ENCODE assay signal across 15 cellular contexts in genomic region chr3:35486295-35486694, GRCh38.
A peak's percentile ranks its signal among the peaks of the same experiment; 100 is the strongest.
DNase-seq lines count a peak whose midpoint lies in the region; ATAC-seq, FAIRE-seq and TF ChIP-seq lines count a peak whose summit lies in the region.
"Had no signal": no experiment of that assay in that cellular context is flagged by ENCODE, and none has a peak within 500 bp of the region (broad histone marks: within the 10 kb centered on the region; RNA-seq: fewer than 3 reads in every experiment).

No MANE protein-coding gene starts in this region.

- BruUV-seq in HepG2 (replicated peaks; lab: Mats Ljungman, UMichigan) (no TSS peak), A673 (replicated peaks; lab: Mats Ljungman, UMichigan) (no TSS peak)

- TF ChIP-seq CTCF in WTC11 (IDR thresholded peaks at IDR 0.05): no peak
- no peak for TF ChIP-seq CTCF in HepG2 (CRISPR knock-in tag; IDR thresholded peaks at IDR 0.05)
- TF ChIP-seq CTCF in neural crest cell (conservative IDR thresholded peaks at IDR 0.05): no peak
- TF ChIP-seq CTCF in A673 (conservative IDR thresholded peaks at IDR 0.05; ENCODE audit: low read depth, low read length): no peak

- 4% methylated on average over 1 of the region's 1 CpG for WGBS in HepG2 (ENCODE audit: low lambda C conversion rate)

- CTCF ChIA-PET in WTC11 (lab: Charles Lee) (no interaction called here), HepG2 (lab: Yijun Ruan, JAX; ENCODE audit: low intra/inter-chr PET ratio, low total read pairs) (no interaction called here), A673 (lab: Charles Lee) (no interaction called here)

- H3K4me1 Mint-ChIP-seq in WTC11: peaks cover 32% of the 10 kb centered on the region
- H3K4me1 Mint-ChIP-seq in neural crest cell: peaks cover 13% of the 10 kb centered on the region
- H3K4me1 Mint-ChIP-seq: IgD-negative memory B cell had no signal

- no peaks in the 10 kb centered on the region for H3K4me1 ChIP-seq in HepG2 (ENCODE audit: insufficient read depth, low read length)
- H3K4me1 ChIP-seq in A673 (ENCODE audit: insufficient read depth, low read length, poor library complexity, severe bottlenecking): no peaks in the 10 kb centered on the region
- H3K4me1 ChIP-seq: BE2C had no signal

- no peak overlapping the region for H3K4me3 Mint-ChIP-seq in WTC11
- no peak overlapping the region for H3K4me3 Mint-ChIP-seq in neural crest cell
- H3K4me3 Mint-ChIP-seq: IgD-negative memory B cell had no signal

- H3K4me3 ChIP-seq in HepG2 (replicated peaks in 1 of 3; ENCODE audit: insufficient read depth in 1 of 3, low read depth in 2 of 3, low read length in 3 of 3) (no peak overlapping the region), A673 (ENCODE audit: low read depth, low read length, poor library complexity, severe bottlenecking) (no peak overlapping the region)

- H3K79me2 ChIP-seq in HepG2 (ENCODE audit: insufficient read depth, low read length): no peaks in the 10 kb centered on the region

- POLR2A ChIA-PET in WTC11 (lab: Charles Lee): no interaction called here
- POLR2A ChIA-PET in HepG2 (lab: Yijun Ruan, JAX): no interaction called here
- POLR2A ChIA-PET in A673 (lab: Charles Lee; ENCODE audit: low non-redundant PET): interaction anchor here (0.6 kb wide), 1 partner anchor 74 kb away, joined by 3 read pairs; no protein-coding TSS in a partner anchor

- no peaks in the 10 kb centered on the region for H3K36me3 ChIP-seq in HepG2 (replicated peaks in 1 of 2; ENCODE audit: control insufficient read depth in 1 of 2, insufficient read depth in 2 of 2, low read length in 2 of 2)
- no peaks in the 10 kb centered on the region for H3K36me3 ChIP-seq in A673 (ENCODE audit: insufficient read depth, low read length, poor library complexity, severe bottlenecking)
- H3K36me3 ChIP-seq: BE2C had no signal

- peak; percentile 5 for DNase-seq in HuH-7 (ENCODE audit: low spot score)
- DNase-seq in WTC11 (ENCODE audit: low spot score): no peak
- peak; percentile 2 for DNase-seq in HepG2 (ENCODE audit: low spot score)
- no peak for DNase-seq in neural crest cell (ENCODE audit: low read depth, low spot score)
- no peak for DNase-seq in NCI-H187 (lab: John Stamatoyannopoulos, UW)
- no peak for DNase-seq in A673 (ENCODE audit: low spot score)
- DNase-seq: ACHN, BE2C, NCI-H1436, NCI-H2081 treated with DMSO at 0.1 percent for 48 hours, NCI-H226, NCI-H526 treated with DMSO at 0.1 percent for 48 hours, PC-3 had no signal

- H3K27ac ChIP-seq in HepG2 (ENCODE audit: extremely low read length, insufficient read depth, low read length): no peak overlapping the region
- no peak overlapping the region for H3K27ac ChIP-seq in A673 (ENCODE audit: low read depth, low read length, poor library complexity, severe bottlenecking)

- TF ChIP-seq RAD21 in HepG2 (CRISPR knock-in tag; IDR thresholded peaks at IDR 0.05): no peak

- in situ Hi-C loops in HepG2 (cut with HindIII; ENCODE audit: extremely low pct_ligation_motif_present, low pct_unique_long_range_greater_than_20kb): no loop called here

- intact Hi-C loops in HepG2 (cut with micrococcal nuclease; ENCODE audit: unreplicated experiment) (no loop called here), A673 (cut with micrococcal nuclease; ENCODE audit: unreplicated experiment) (no loop called here)

- peaks cover 8% of the 10 kb centered on the region; the same call in 1 of the 2 replicates for H3K36me3 Mint-ChIP-seq in WTC11
- no peaks in the 10 kb centered on the region for H3K36me3 Mint-ChIP-seq in neural crest cell (ENCODE audit: low read depth)
- H3K36me3 Mint-ChIP-seq: IgD-negative memory B cell had no signal

- no peak for TF ChIP-seq POLR2A in HepG2 (IDR thresholded peaks at IDR 0.05; ENCODE audit: insufficient read depth in 1 of 2, low read depth in 2 of 2, low read length in 2 of 2)

- no peaks in the 10 kb centered on the region for H4K20me1 ChIP-seq in HepG2 (ENCODE audit: insufficient read depth, low read length)

- H3K27ac Mint-ChIP-seq in WTC11: no peak overlapping the region
- peak overlapping the region; percentile 57 for H3K27ac Mint-ChIP-seq in neural crest cell (ENCODE audit: unreplicated experiment)
- H3K27ac Mint-ChIP-seq: IgD-negative memory B cell had no signal

- no peak for FAIRE-seq in HepG2 (lab: Jason Lieb, UNC)

- H2AFZ ChIP-seq in HepG2 (ENCODE audit: low read length): no peak overlapping the region

- H3K9me3 ChIP-seq in HepG2 (ENCODE audit: low read length) (no peaks in the 10 kb centered on the region), A673 (ENCODE audit: low read depth, low read length, poor library complexity, severe bottlenecking) (no peaks in the 10 kb centered on the region)
- H3K9me3 ChIP-seq: BE2C had no signal

- H3K27me3 Mint-ChIP-seq in WTC11 (ENCODE audit: low read depth): no peaks in the 10 kb centered on the region
- H3K27me3 Mint-ChIP-seq in neural crest cell (ENCODE audit: low read depth): no peaks in the 10 kb centered on the region
- H3K27me3 Mint-ChIP-seq: IgD-negative memory B cell had no signal

- no peak overlapping the region for H3K4me2 ChIP-seq in HepG2 (ENCODE audit: low read depth, low read length)

- no peak overlapping the region for H3K9ac ChIP-seq in HepG2 (ENCODE audit: insufficient read depth, low read depth, low read length)

- H3K9me3 Mint-ChIP-seq in WTC11 (peaks cover 15% of the 10 kb centered on the region), neural crest cell (no peaks in the 10 kb centered on the region)

- ATAC-seq in WTC11 (peak; percentile 57), HepG2 (no peak), HG02981 (IDR thresholded peaks at IDR 0.05; ENCODE audit: unreplicated experiment) (no peak)
- ATAC-seq: PC-3 had no signal

- no peak for TF ChIP-seq EP300 in HepG2 (IDR thresholded peaks at IDR 0.05; ENCODE audit: low read depth in 2 of 2, low read length in 2 of 2)
- TF ChIP-seq EP300 in HepG2 (CRISPR knock-in tag; IDR thresholded peaks at IDR 0.05; ENCODE audit: borderline replicate concordance): no peak

- H3K27me3 ChIP-seq in HepG2 (ENCODE audit: control insufficient read depth in 1 of 2, insufficient read depth in 2 of 2, low read length in 2 of 2) (no peaks in the 10 kb centered on the region), A673 (replicated peaks; ENCODE audit: insufficient read depth, low read depth, low read length, poor library complexity) (no peaks in the 10 kb centered on the region)
- H3K27me3 ChIP-seq: BE2C had no signal

TF ChIP-seq in WTC11, 78 proteins besides CTCF, POLR2A, EP300 and RAD21 (continues in another document):
- no peak for TF ChIP-seq NR2C2 (CRISPR knock-in tag; IDR thresholded peaks at IDR 0.05)
- no peak for TF ChIP-seq HMGXB4 (CRISPR knock-in tag; IDR thresholded peaks at IDR 0.05)
- no peak for TF ChIP-seq NR3C1 (CRISPR knock-in tag; conservative IDR thresholded peaks at IDR 0.05; ENCODE audit: low read depth)
- no peak for TF ChIP-seq ZNF219 (CRISPR knock-in tag; IDR thresholded peaks at IDR 0.05; ENCODE audit: borderline replicate concordance)
- TF ChIP-seq MXD4 (CRISPR knock-in tag; IDR thresholded peaks at IDR 0.05; ENCODE audit: borderline replicate concordance): no peak

TF ChIP-seq in HepG2, 621 proteins besides CTCF, POLR2A, EP300 and RAD21:
- TF ChIP-seq NCOA1 (CRISPR knock-in tag; IDR thresholded peaks at IDR 0.05) (no peak), CREB1 (IDR thresholded peaks at IDR 0.05) (no peak), CREB1 (CRISPR knock-in tag; IDR thresholded peaks at IDR 0.05) (no peak), ZNF564 (CRISPR knock-in tag; IDR thresholded peaks at IDR 0.05) (no peak), ZNF816 (CRISPR knock-in tag; IDR thresholded peaks at IDR 0.05; ENCODE audit: borderline replicate concordance) (no peak)

Comparison
In these comparisons a context has a peak if more than half of its experiments do, and no peak if none do; other contexts are left out.
1. DNase-seq: peak in HuH-7 (single experiment) and HepG2 (single experiment); none in WTC11 (single experiment), neural crest cell (single experiment), NCI-H187 (0 of 2) and A673 (single experiment).